1 cellular context compared by ENCODE assay signal in genomic region chr17:2786176-2786881, GRCh38.
TF ChIP-seq lines count a peak whose summit lies in the region.

No MANE protein-coding gene starts in this region.

TF ChIP-seq in HEK293, 187 proteins besides CTCF, POLR2A, EP300 and RAD21 (continued from another document and continues in another):
- TF ChIP-seq PRDM2 (tag by site-specific recombination; IDR thresholded peaks at IDR 0.05; ENCODE audit: borderline replicate concordance) = no peak
- TF ChIP-seq, protein P1, sequence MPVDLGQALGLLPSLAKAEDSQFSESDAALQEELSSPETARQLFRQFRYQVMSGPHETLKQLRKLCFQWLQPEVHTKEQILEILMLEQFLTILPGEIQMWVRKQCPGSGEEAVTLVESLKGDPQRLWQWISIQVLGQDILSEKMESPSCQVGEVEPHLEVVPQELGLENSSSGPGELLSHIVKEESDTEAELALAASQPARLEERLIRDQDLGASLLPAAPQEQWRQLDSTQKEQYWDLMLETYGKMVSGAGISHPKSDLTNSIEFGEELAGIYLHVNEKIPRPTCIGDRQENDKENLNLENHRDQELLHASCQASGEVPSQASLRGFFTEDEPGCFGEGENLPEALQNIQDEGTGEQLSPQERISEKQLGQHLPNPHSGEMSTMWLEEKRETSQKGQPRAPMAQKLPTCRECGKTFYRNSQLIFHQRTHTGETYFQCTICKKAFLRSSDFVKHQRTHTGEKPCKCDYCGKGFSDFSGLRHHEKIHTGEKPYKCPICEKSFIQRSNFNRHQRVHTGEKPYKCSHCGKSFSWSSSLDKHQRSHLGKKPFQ (tag by site-specific recombination; IDR thresholded peaks at IDR 0.05) = no peak
- TF ChIP-seq SP3 (tag by site-specific recombination; IDR thresholded peaks at IDR 0.05) = peak; percentile 76
- no peak for TF ChIP-seq ZNF48 (tag by site-specific recombination; IDR thresholded peaks at IDR 0.05)
- no peak for TF ChIP-seq ZNF664 (tag by site-specific recombination; IDR thresholded peaks at IDR 0.05)
- no peak for TF ChIP-seq ZNF670 (tag by site-specific recombination; IDR thresholded peaks at IDR 0.05; ENCODE audit: low read depth)
- peak; percentile 76 for TF ChIP-seq YY1 (tag by site-specific recombination; IDR thresholded peaks at IDR 0.05)
- TF ChIP-seq ZEB2 (tag by site-specific recombination; IDR thresholded peaks at IDR 0.05) = peak; percentile 43; the same call in 1 of the 2 replicates
- TF ChIP-seq ZNF398 (tag by site-specific recombination; IDR thresholded peaks at IDR 0.05) = peak; percentile 66; the same call in 1 of the 2 replicates
- 0 out of 2 replicates have a peak, but pooled peaks have one; percentile 32 for TF ChIP-seq ZNF2 (tag by site-specific recombination; IDR thresholded peaks at IDR 0.05)
- TF ChIP-seq ZNF155 (tag by site-specific recombination; IDR thresholded peaks at IDR 0.05) = no peak
- no peak for TF ChIP-seq ATF2 (tag by site-specific recombination; IDR thresholded peaks at IDR 0.05; ENCODE audit: low read depth)
- TF ChIP-seq ZNF223 (tag by site-specific recombination; IDR thresholded peaks at IDR 0.05) = no peak
- TF ChIP-seq, protein P2, sequence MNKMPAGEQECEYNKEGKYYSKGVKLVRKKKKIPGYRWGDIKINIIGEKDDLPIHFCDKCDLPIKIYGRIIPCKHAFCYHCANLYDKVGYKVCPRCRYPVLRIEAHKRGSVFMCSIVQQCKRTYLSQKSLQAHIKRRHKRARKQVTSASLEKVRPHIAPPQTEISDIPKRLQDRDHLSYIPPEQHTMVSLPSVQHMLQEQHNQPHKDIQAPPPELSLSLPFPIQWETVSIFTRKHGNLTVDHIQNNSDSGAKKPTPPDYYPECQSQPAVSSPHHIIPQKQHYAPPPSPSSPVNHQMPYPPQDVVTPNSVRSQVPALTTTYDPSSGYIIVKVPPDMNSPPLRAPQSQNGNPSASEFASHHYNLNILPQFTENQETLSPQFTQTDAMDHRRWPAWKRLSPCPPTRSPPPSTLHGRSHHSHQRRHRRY (tag by site-specific recombination; IDR thresholded peaks at IDR 0.05) = no peak
- TF ChIP-seq ZNF133 (tag by site-specific recombination; IDR thresholded peaks at IDR 0.05) = no peak
- no peak for TF ChIP-seq ZNF555 (tag by site-specific recombination; conservative IDR thresholded peaks at IDR 0.05)
- TF ChIP-seq ZNF292 (tag by site-specific recombination; IDR thresholded peaks at IDR 0.05; ENCODE audit: borderline replicate concordance, low read depth) = no peak
- no peak for TF ChIP-seq GLI2 (tag by site-specific recombination; IDR thresholded peaks at IDR 0.05; ENCODE audit: borderline replicate concordance, low read depth)
- TF ChIP-seq, protein P3, sequence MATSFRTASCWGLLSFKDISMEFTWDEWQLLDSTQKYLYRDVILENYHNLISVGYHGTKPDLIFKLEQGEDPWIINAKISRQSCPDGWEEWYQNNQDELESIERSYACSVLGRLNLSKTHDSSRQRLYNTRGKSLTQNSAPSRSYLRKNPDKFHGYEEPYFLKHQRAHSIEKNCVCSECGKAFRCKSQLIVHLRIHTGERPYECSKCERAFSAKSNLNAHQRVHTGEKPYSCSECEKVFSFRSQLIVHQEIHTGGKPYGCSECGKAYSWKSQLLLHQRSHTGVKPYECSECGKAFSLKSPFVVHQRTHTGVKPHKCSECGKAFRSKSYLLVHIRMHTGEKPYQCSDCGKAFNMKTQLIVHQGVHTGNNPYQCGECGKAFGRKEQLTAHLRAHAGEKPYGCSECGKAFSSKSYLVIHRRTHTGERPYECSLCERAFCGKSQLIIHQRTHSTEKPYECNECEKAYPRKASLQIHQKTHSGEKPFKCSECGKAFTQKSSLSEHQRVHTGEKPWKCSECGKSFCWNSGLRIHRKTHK (tag by site-specific recombination; IDR thresholded peaks at IDR 0.05) = no peak
- peak; percentile 66 for TF ChIP-seq IKZF3 (tag by site-specific recombination; IDR thresholded peaks at IDR 0.05)
- TF ChIP-seq ZNF654 (tag by site-specific recombination; IDR thresholded peaks at IDR 0.05; ENCODE audit: low read depth) = peak; percentile 60
- TF ChIP-seq ZNF660 (tag by site-specific recombination; IDR thresholded peaks at IDR 0.05) = no peak
- no peak for TF ChIP-seq ZFP69B (tag by site-specific recombination; IDR thresholded peaks at IDR 0.05)
- TF ChIP-seq ZSCAN16 (tag by site-specific recombination; IDR thresholded peaks at IDR 0.05) = no peak
- peak; percentile 67; the same call in 1 of the 2 replicates for TF ChIP-seq KLF8 (tag by site-specific recombination; IDR thresholded peaks at IDR 0.05)
- TF ChIP-seq, protein P4, sequence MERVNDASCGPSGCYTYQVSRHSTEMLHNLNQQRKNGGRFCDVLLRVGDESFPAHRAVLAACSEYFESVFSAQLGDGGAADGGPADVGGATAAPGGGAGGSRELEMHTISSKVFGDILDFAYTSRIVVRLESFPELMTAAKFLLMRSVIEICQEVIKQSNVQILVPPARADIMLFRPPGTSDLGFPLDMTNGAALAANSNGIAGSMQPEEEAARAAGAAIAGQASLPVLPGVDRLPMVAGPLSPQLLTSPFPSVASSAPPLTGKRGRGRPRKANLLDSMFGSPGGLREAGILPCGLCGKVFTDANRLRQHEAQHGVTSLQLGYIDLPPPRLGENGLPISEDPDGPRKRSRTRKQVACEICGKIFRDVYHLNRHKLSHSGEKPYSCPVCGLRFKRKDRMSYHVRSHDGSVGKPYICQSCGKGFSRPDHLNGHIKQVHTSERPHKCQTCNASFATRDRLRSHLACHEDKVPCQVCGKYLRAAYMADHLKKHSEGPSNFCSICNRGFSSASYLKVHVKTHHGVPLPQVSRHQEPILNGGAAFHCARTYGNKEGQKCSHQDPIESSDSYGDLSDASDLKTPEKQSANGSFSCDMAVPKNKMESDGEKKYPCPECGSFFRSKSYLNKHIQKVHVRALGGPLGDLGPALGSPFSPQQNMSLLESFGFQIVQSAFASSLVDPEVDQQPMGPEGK (tag by site-specific recombination; IDR thresholded peaks at IDR 0.05) = peak; percentile 86
- TF ChIP-seq KLF16 (tag by site-specific recombination; IDR thresholded peaks at IDR 0.05) = peak; percentile 66; the same call in 1 of the 2 replicates
- TF ChIP-seq ZNF311 (tag by site-specific recombination; IDR thresholded peaks at IDR 0.05; ENCODE audit: borderline replicate concordance) = no peak
- TF ChIP-seq ZNF621 (tag by site-specific recombination; IDR thresholded peaks at IDR 0.05) = no peak
- peak; percentile 80 for TF ChIP-seq ZNF121 (tag by site-specific recombination; IDR thresholded peaks at IDR 0.05)
- no peak for TF ChIP-seq ZNF239 (tag by site-specific recombination; IDR thresholded peaks at IDR 0.05)
- peak; percentile 37; the same call in 1 of the 2 replicates for TF ChIP-seq ZNF610 (tag by site-specific recombination; IDR thresholded peaks at IDR 0.05; ENCODE audit: borderline replicate concordance)
- no peak for TF ChIP-seq ZSCAN23 (tag by site-specific recombination; IDR thresholded peaks at IDR 0.05)
- no peak for TF ChIP-seq SCRT1 (tag by site-specific recombination; IDR thresholded peaks at IDR 0.05; ENCODE audit: borderline replicate concordance)
- no peak for TF ChIP-seq ZBTB20 (tag by site-specific recombination; IDR thresholded peaks at IDR 0.05)
- TF ChIP-seq ZNF394 (tag by site-specific recombination; IDR thresholded peaks at IDR 0.05; ENCODE audit: borderline replicate concordance) = no peak
- peak; percentile 93 for TF ChIP-seq ZFHX2 (tag by site-specific recombination; conservative IDR thresholded peaks at IDR 0.05)
- TF ChIP-seq ZNF266 (tag by site-specific recombination; IDR thresholded peaks at IDR 0.05; ENCODE audit: low read depth) = no peak
- peak; percentile 34; the same call in 1 of the 2 replicates for TF ChIP-seq ZNF639 (tag by site-specific recombination; IDR thresholded peaks at IDR 0.05)
- no peak for TF ChIP-seq ZNF544 (tag by site-specific recombination; IDR thresholded peaks at IDR 0.05)
- no peak for TF ChIP-seq MYNN (tag by site-specific recombination; IDR thresholded peaks at IDR 0.05; ENCODE audit: borderline replicate concordance)
- no peak for TF ChIP-seq ZNF426 (tag by site-specific recombination; IDR thresholded peaks at IDR 0.05)
- peak; percentile 83 for TF ChIP-seq ZNF600 (tag by site-specific recombination; IDR thresholded peaks at IDR 0.05)
- TF ChIP-seq, protein P5, sequence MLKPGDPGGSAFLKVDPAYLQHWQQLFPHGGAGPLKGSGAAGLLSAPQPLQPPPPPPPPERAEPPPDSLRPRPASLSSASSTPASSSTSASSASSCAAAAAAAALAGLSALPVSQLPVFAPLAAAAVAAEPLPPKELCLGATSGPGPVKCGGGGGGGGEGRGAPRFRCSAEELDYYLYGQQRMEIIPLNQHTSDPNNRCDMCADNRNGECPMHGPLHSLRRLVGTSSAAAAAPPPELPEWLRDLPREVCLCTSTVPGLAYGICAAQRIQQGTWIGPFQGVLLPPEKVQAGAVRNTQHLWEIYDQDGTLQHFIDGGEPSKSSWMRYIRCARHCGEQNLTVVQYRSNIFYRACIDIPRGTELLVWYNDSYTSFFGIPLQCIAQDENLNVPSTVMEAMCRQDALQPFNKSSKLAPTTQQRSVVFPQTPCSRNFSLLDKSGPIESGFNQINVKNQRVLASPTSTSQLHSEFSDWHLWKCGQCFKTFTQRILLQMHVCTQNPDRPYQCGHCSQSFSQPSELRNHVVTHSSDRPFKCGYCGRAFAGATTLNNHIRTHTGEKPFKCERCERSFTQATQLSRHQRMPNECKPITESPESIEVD (tag by site-specific recombination; IDR thresholded peaks at IDR 0.05) = no peak
- no peak for TF ChIP-seq ZNF157 (tag by site-specific recombination; IDR thresholded peaks at IDR 0.05)
- TF ChIP-seq ZNF768 (tag by site-specific recombination; IDR thresholded peaks at IDR 0.05) = no peak
- no peak for TF ChIP-seq ZNF596 (tag by site-specific recombination; IDR thresholded peaks at IDR 0.05)
- peak; percentile 80; the same call in 1 of the 2 replicates for TF ChIP-seq ZNF561 (tag by site-specific recombination; IDR thresholded peaks at IDR 0.05; ENCODE audit: borderline replicate concordance)
